In the genomic region with DNA sequence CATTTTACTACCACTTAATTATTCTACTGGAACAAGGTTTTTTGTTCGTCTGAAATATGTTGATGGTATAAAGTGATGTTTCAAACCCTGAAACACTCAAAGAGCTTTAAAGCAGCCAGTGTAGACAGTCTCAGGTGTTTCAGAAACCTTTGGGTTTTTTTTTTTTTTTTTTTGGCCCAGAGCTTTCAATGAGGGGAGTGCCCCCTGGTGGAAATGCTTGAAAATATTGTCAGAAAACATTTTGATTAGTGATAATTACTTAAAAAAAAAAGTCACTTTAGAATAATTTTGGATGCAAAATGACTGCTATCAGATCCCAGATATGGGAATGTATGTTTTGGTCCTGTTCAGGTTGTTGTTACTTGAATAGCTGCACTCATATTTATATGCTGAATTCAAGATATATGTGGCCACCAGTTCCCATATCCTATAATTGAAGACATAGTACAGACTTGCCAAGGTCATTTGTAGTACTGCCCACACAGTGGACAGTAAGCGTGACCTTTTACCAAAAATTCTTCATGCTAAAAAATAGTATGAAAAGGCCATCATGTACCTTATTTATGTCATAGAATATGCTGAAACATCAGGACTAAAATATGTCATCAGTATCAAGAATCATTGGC, we compare ENCODE assay signal across 1 cellular context.
TF ChIP-seq lines count a peak whose summit lies in the region.

No MANE protein-coding gene starts in this region.

TF ChIP-seq in WTC11, 78 proteins besides CTCF, POLR2A, EP300 and RAD21 (continued from another document):
- TF ChIP-seq E2F1 (CRISPR knock-in tag; IDR thresholded peaks at IDR 0.05), result no peak
- TF ChIP-seq KAT7 (CRISPR knock-in tag; IDR thresholded peaks at IDR 0.05; ENCODE audit: borderline replicate concordance), result no peak
- TF ChIP-seq CREM (CRISPR knock-in tag; IDR thresholded peaks at IDR 0.05), result no peak
- TF ChIP-seq IRF2 (CRISPR knock-in tag; IDR thresholded peaks at IDR 0.05; ENCODE audit: borderline replicate concordance, low read depth), result no peak
- TF ChIP-seq FOXP1 (CRISPR knock-in tag; IDR thresholded peaks at IDR 0.05; ENCODE audit: borderline replicate concordance), result no peak
TF ChIP-seq in WTC11: peak in this region for 0.
